In the genomic region with DNA sequence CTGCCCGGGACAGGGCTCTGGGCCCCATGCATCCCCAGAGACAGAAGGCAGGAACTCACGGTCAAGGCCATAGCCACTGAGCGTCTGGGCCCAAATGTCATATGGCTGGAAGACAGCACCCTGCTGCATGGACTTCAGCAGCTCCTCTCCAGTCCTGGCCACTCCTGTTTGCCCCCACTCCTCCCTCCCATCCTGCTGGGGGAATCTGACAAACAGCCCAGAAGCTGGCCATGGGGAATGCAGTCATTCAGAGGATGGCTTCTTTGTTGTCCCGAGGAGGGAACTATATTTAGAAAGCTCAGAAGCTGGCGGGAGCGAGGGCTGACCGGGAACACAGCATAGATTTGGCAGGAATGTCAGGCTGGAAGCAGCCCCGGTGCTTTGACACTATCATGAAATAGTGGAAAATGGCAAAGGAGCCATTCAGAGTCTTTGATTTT, we compare ENCODE assay signal across 12 cellular contexts. TPM values are rescaled to one million over a fixed set of nuclear protein-coding genes. Genes with fewer than 3 reads are reported as not detected.
DNase-seq lines count a peak whose midpoint lies in the region; ATAC-seq, FAIRE-seq and TF ChIP-seq lines count a peak whose summit lies in the region.
"Had no signal": no experiment of that assay in that cellular context is flagged by ENCODE, and none has a peak within 500 bp of the region (broad histone marks: within the 10 kb centered on the region; RNA-seq: fewer than 3 reads in every experiment).

No MANE protein-coding gene starts in this region.

- no peak overlapping the region for H3K4me3 Mint-ChIP-seq in GM23338

- ATAC-seq in GM23338 = no peak

- no peak overlapping the region for H3K9ac ChIP-seq in rectal smooth muscle tissue (ENCODE audit: low read length)

- H3K36me3 Mint-ChIP-seq in GM23338 (ENCODE audit: low read depth) = peaks cover 2% of the 10 kb centered on the region; the same call in 2 of the 3 replicates

- H2AFZ ChIP-seq in GM23338 = no peak overlapping the region

- H3K27ac Mint-ChIP-seq in GM23338 = no peak overlapping the region

- H3F3A ChIP-seq in GM23338 (replicated peaks; ENCODE audit: low read depth) = no peaks in the 10 kb centered on the region

- H3K27ac ChIP-seq in rectal smooth muscle tissue (ENCODE audit: low read depth, low read length) (peak overlapping the region; percentile 64), GM23338 (ENCODE audit: low read depth) (no peak overlapping the region)

- no peaks in the 10 kb centered on the region for H3K79me2 ChIP-seq in GM23338 (replicated peaks; ENCODE audit: insufficient read depth)

- TF ChIP-seq POLR2A in GM12891 (IDR thresholded peaks at IDR 0.05; ENCODE audit: low read depth, low read length) = no peak

- H3K27me3 ChIP-seq in rectal smooth muscle tissue (ENCODE audit: control insufficient read depth, insufficient read depth, low read length) (no peaks in the 10 kb centered on the region), GM23338 (ENCODE audit: insufficient read depth) (no peaks in the 10 kb centered on the region)

- FAIRE-seq in GM12891 (lab: Jason Lieb, UNC) = no peak

- DNase-seq in C1 segment of cervical spinal cord (lab: John Stamatoyannopoulos, UW) (peak in 12 of 14 donors; percentile 32 to 99 (median 72)), cerebellar nuclear complex (lab: John Stamatoyannopoulos, UW) (peak; percentile 88 to 95), hypothalamus (lab: John Stamatoyannopoulos, UW) (peak in 39 of 51 donors; percentile 26 to 87 (median 70)), NCI-H1436 (lab: John Stamatoyannopoulos, UW) (no peak), T-helper 1 cell (no peak), GM12891 (ENCODE audit: insufficient read length, low spot score) (no peak), GM23338 (ENCODE audit: low spot score) (no peak)
- DNase-seq: central memory CD4-positive, alpha-beta T cell; COR-L47; NCI-H226; stimulated activated naive CD4-positive, alpha-beta T cell treated with Interleukin-2 at 50 U/mL for 16 hours had no signal

- no peak overlapping the region for H3K4me2 ChIP-seq in GM23338

- no peaks in the 10 kb centered on the region for H3K9me3 Mint-ChIP-seq in GM23338

- H3K36me3 ChIP-seq in rectal smooth muscle tissue (ENCODE audit: control insufficient read depth, insufficient read depth, low read length) (no peaks in the 10 kb centered on the region), GM23338 (ENCODE audit: insufficient read depth) (no peaks in the 10 kb centered on the region)

- peaks cover 27% of the 10 kb centered on the region for H3K4me1 Mint-ChIP-seq in GM23338

- no peak overlapping the region for H3K4me3 ChIP-seq in rectal smooth muscle tissue (ENCODE audit: low read length)
- no peak overlapping the region for H3K4me3 ChIP-seq in GM23338

- H4K20me1 ChIP-seq in GM23338 (replicated peaks; ENCODE audit: insufficient read depth) = no peaks in the 10 kb centered on the region

- H3K27me3 Mint-ChIP-seq in GM23338 (ENCODE audit: insufficient read depth, low read depth, poor library complexity) = peaks cover 2% of the 10 kb centered on the region

- H3K4me1 ChIP-seq in rectal smooth muscle tissue (ENCODE audit: control insufficient read depth, insufficient read depth, low read length) = peaks cover 40% of the 10 kb centered on the region
- H3K4me1 ChIP-seq in GM23338 (ENCODE audit: insufficient read depth) = peaks cover 13% of the 10 kb centered on the region; the same call in 1 of the 2 replicates

- no peaks in the 10 kb centered on the region for H3K9me2 ChIP-seq in GM23338 (ENCODE audit: insufficient read depth)

- TF ChIP-seq CTCF in GM23338 (conservative IDR thresholded peaks at IDR 0.05; ENCODE audit: low read depth in 2 of 2) = no peak

TF ChIP-seq in GM12891, 5 proteins besides CTCF, POLR2A, EP300 and RAD21:
- TF ChIP-seq SPI1 (IDR thresholded peaks at IDR 0.05; ENCODE audit: low read depth, low read length) = no peak
- no peak for TF ChIP-seq POLR2AphosphoS5 (IDR thresholded peaks at IDR 0.05; ENCODE audit: low read depth, low read length)
TF ChIP-seq in GM12891: peak in this region for 0.

TF ChIP-seq in GM23338, 12 proteins besides CTCF, POLR2A, EP300 and RAD21 (continues in another document):
- TF ChIP-seq JUNB (IDR thresholded peaks at IDR 0.05; ENCODE audit: unreplicated experiment) (no peak), POLR2AphosphoS5 (IDR thresholded peaks at IDR 0.05; ENCODE audit: low read depth) (no peak), EZH2phosphoT487 (IDR thresholded peaks at IDR 0.05; ENCODE audit: unreplicated experiment) (no peak), ETS1 (IDR thresholded peaks at IDR 0.05) (no peak)
- TF ChIP-seq, protein P1, sequence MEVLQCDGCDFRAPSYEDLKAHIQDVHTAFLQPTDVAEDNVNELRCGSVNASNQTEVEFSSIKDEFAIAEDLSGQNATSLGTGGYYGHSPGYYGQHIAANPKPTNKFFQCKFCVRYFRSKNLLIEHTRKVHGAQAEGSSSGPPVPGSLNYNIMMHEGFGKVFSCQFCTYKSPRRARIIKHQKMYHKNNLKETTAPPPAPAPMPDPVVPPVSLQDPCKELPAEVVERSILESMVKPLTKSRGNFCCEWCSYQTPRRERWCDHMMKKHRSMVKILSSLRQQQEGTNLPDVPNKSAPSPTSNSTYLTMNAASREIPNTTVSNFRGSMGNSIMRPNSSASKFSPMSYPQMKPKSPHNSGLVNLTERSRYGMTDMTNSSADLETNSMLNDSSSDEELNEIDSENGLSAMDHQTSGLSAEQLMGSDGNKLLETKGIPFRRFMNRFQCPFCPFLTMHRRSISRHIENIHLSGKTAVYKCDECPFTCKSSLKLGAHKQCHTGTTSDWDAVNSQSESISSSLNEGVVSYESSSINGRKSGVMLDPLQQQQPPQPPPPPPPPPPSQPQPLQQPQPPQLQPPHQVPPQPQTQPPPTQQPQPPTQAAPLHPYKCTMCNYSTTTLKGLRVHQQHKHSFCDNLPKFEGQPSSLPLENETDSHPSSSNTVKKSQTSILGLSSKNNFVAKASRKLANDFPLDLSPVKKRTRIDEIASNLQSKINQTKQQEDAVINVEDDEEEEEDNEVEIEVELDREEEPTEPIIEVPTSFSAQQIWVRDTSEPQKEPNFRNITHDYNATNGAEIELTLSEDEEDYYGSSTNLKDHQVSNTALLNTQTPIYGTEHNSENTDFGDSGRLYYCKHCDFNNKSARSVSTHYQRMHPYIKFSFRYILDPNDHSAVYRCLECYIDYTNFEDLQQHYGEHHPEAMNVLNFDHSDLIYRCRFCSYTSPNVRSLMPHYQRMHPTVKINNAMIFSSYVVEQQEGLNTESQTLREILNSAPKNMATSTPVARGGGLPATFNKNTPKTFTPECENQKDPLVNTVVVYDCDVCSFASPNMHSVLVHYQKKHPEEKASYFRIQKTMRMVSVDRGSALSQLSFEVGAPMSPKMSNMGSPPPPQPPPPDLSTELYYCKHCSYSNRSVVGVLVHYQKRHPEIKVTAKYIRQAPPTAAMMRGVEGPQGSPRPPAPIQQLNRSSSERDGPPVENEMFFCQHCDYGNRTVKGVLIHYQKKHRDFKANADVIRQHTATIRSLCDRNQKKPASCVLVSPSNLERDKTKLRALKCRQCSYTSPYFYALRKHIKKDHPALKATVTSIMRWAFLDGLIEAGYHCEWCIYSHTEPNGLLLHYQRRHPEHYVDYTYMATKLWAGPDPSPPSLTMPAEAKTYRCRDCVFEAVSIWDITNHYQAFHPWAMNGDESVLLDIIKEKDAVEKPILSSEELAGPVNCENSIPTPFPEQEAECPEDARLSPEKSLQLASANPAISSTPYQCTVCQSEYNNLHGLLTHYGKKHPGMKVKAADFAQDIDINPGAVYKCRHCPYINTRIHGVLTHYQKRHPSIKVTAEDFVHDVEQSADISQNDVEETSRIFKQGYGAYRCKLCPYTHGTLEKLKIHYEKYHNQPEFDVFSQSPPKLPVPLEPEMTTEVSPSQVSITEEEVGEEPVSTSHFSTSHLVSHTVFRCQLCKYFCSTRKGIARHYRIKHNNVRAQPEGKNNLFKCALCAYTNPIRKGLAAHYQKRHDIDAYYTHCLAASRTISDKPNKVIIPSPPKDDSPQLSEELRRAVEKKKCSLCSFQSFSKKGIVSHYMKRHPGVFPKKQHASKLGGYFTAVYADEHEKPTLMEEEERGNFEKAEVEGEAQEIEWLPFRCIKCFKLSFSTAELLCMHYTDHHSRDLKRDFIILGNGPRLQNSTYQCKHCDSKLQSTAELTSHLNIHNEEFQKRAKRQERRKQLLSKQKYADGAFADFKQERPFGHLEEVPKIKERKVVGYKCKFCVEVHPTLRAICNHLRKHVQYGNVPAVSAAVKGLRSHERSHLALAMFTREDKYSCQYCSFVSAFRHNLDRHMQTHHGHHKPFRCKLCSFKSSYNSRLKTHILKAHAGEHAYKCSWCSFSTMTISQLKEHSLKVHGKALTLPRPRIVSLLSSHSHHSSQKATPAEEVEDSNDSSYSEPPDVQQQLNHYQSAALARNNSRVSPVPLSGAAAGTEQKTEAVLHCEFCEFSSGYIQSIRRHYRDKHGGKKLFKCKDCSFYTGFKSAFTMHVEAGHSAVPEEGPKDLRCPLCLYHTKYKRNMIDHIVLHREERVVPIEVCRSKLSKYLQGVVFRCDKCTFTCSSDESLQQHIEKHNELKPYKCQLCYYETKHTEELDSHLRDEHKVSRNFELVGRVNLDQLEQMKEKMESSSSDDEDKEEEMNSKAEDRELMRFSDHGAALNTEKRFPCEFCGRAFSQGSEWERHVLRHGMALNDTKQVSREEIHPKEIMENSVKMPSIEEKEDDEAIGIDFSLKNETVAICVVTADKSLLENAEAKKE (CRISPR knock-in tag; IDR thresholded peaks at IDR 0.05) = no peak

RNA-seq across cellular contexts. Expression of gene DKK3, which starts 35.0 kb away (rescaled TPM):
- 0.23 TPM for polyA plus RNA-seq in GM12891 (2012; ENCODE audit: low read depth, missing spikeins)
- total RNA-seq in GM23338 (2014; rRNA removed; shearing (Covaris generic)) = 31.1 and 42.2 TPM in 2 replicates
- polyA plus RNA-seq in GM23338 (2016; fragmentation: Nextera tagmentation; extraction: Ambion mirVana) = 14.8 and 16.8 TPM in 2 replicates

Comparison
In these comparisons a context has a peak if more than half of its experiments do, and no peak if none do; other contexts are left out.
1. DNase-seq: peak in C1 segment of cervical spinal cord (12 of 14), cerebellar nuclear complex (2 of 2) and hypothalamus (39 of 51); none in NCI-H1436 (single experiment), T-helper 1 cell (0 of 5), GM12891 (single experiment) and GM23338 (single experiment).